In the genomic region with DNA sequence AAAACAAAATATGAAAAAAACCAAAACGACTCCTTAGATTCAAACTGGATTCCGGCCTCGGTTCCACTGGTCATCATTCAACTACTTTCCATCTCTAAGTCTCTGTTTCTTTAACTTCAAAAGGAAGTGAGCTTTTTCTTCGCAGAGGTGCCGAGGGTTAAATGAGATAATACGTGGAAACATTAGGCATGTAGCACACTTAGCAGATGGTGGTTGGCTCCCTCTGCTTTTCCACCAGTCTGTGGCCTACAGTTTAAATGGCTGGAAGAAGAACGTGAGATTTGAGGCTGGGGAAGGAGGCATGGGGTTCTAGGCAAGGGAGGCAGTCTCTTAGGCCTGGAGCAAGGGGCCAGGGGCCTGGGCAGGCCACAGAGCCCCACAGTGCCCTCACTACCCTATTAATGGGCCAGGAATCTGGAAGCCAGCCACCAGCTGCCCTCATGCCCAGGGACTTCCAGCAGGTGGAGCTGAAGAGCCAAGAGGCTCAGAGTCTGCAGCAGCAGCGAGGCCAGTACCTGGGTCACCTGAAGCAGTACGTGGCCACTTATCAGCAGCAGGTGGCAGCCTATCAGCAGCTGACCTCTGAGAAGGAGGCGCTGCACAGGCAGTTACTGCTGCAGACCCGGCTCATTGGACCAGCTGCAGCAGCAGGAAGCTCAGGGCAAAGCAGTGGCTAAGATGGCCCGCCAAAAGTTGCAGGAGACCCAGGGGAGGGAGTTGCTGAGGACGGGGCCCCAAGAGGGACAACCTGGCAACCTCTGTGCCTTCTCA, we compare ENCODE assay signal across 8 cellular contexts. TPM values are rescaled to one million over a fixed set of nuclear protein-coding genes. Genes with fewer than 3 reads are reported as not detected.
A peak's percentile ranks its signal among the peaks of the same experiment; 100 is the strongest.
DNase-seq lines count a peak whose midpoint lies in the region; TF ChIP-seq lines count a peak whose summit lies in the region.
"Not testable (repeated sequence)": the region's sequence is repeated elsewhere in the genome, so short reads cannot be mapped to it uniquely, and the experiment has no call there.

No MANE protein-coding gene starts in this region.

- not testable (repeated sequence) for H3K9me3 ChIP-seq in CD8-positive, alpha-beta memory T cell (ENCODE audit: low read length); cardiac muscle cell (ENCODE audit: low read depth); neural progenitor cell (ENCODE audit: low read depth)

- DNase-seq in CD8-positive, alpha-beta memory T cell, result peak; percentile 40 to 79 (median 55)
- DNase-seq in HuH-7 (ENCODE audit: low spot score), result peak; percentile 64
- DNase-seq in NCI-H524 treated with DMSO at 0.1 percent for 48 hours (lab: John Stamatoyannopoulos, UW), result peak; percentile 19
- peak in 33 of 56 donors; percentile 9 to 73 (median 36) for DNase-seq in amygdala (lab: John Stamatoyannopoulos, UW)
- DNase-seq in cardiac muscle cell (ENCODE audit: low read depth in 1 of 2, low spot score in 1 of 2), result peak; percentile 49 to 74
- peak; percentile 90 for DNase-seq in neural progenitor cell (ENCODE audit: low spot score)
- DNase-seq in stimulated activated CD8-positive, alpha-beta memory T cell treated with anti-CD3 and anti-CD28 coated beads, Interleukin-4, amount 100 ng/mL, for 48 hours, result peak; percentile 87

- not testable (repeated sequence) for H3K27ac Mint-ChIP-seq in CD8-positive, alpha-beta memory T cell; neural progenitor cell

- not testable (repeated sequence) for H3F3A ChIP-seq in neural progenitor cell (ENCODE audit: low read depth)

- not testable (repeated sequence) for H3K27me3 Mint-ChIP-seq in CD8-positive, alpha-beta memory T cell; neural progenitor cell (ENCODE audit: insufficient read depth, low read depth)

- H3K36me3 Mint-ChIP-seq in CD8-positive, alpha-beta memory T cell; neural progenitor cell: not testable (repeated sequence)

- not testable (repeated sequence) for H3K27me3 ChIP-seq in CD8-positive, alpha-beta memory T cell (ENCODE audit: insufficient read depth, low read length, poor library complexity, severe bottlenecking); cardiac muscle cell; neural progenitor cell

- peak overlapping the region in 1 of 7 donors; percentile 24 for H3K4me3 Mint-ChIP-seq in CD8-positive, alpha-beta memory T cell
- H3K4me3 Mint-ChIP-seq in neural progenitor cell, result not testable (repeated sequence)

- H4K20me1 ChIP-seq in neural progenitor cell (ENCODE audit: low read depth), result not testable (repeated sequence)

- not testable (repeated sequence) for H3K79me2 ChIP-seq in neural progenitor cell (ENCODE audit: low read depth)

- not testable (repeated sequence) for H3K4me1 Mint-ChIP-seq in CD8-positive, alpha-beta memory T cell; neural progenitor cell

- H3K4me3 ChIP-seq in CD8-positive, alpha-beta memory T cell (ENCODE audit: low read length); WI38 (ENCODE audit: low read depth, low read length); cardiac muscle cell; neural progenitor cell: not testable (repeated sequence)

- H3K27ac ChIP-seq in CD8-positive, alpha-beta memory T cell (ENCODE audit: low read depth, low read length); cardiac muscle cell; neural progenitor cell: not testable (repeated sequence)

- H3K9ac ChIP-seq in neural progenitor cell, result not testable (repeated sequence)

- CTCF ChIA-PET in CD8-positive, alpha-beta memory T cell (lab: Charles Lee), result interaction anchor here (0.6 to 2.8 kb wide), 22 partner anchors 8 to 740 kb away, joined by 3 to 14 read pairs (median 4); a partner anchor contains a TSS

- not testable (repeated sequence) for H3K36me3 ChIP-seq in CD8-positive, alpha-beta memory T cell (ENCODE audit: insufficient read depth, low read length); cardiac muscle cell; neural progenitor cell

- H3K9me3 Mint-ChIP-seq in CD8-positive, alpha-beta memory T cell; neural progenitor cell: not testable (repeated sequence)

- POLR2A ChIA-PET in CD8-positive, alpha-beta memory T cell (lab: Charles Lee), result not testable (repeated sequence)

- peak overlapping the region; percentile 54 for H2AFZ ChIP-seq in neural progenitor cell (replicated peaks)

- H3K4me2 ChIP-seq in neural progenitor cell, result not testable (repeated sequence)

- not testable (repeated sequence) for H3K4me1 ChIP-seq in CD8-positive, alpha-beta memory T cell (ENCODE audit: insufficient read depth, low read length); cardiac muscle cell (ENCODE audit: low read depth); neural progenitor cell

- TF ChIP-seq CTCF in WI38 (IDR thresholded peaks at IDR 0.05; ENCODE audit: low read depth, low read length) (peak; percentile 76), cardiac muscle cell (IDR thresholded peaks at IDR 0.05; ENCODE audit: low read depth, low read length) (peak; percentile 79), neural progenitor cell (IDR thresholded peaks at IDR 0.05) (peak; percentile 91)

RNA-seq across cellular contexts. Expression of a gene that starts 27.8 kb away (rescaled TPM):
- total RNA-seq in CD8-positive, alpha-beta memory T cell, result 10 to 100 TPM; 34.1 to 36.0 TPM
- polyA plus RNA-seq in CD8-positive, alpha-beta memory T cell, result 45.8 TPM
- 157 and 225 TPM in 2 replicates for total RNA-seq in cardiac muscle cell
- 158 and 167 TPM in 2 replicates for polyA plus RNA-seq in cardiac muscle cell
- total RNA-seq in neural progenitor cell (ENCODE audit: low replicate concordance), result 47.8 and 66.8 TPM in 2 replicates

RNA-seq across cellular contexts. Expression of a gene that starts 43.9 kb away (rescaled TPM):
- under 1 TPM in 1 of 2 experiments, not detected in 1; 0.80 TPM for total RNA-seq in CD8-positive, alpha-beta memory T cell
- 0.17 TPM for polyA plus RNA-seq in CD8-positive, alpha-beta memory T cell
- total RNA-seq in cardiac muscle cell, result 0.21 TPM in 2 replicates
- 0.39 TPM in 1 of 2 replicates, not detected in the other for polyA plus RNA-seq in cardiac muscle cell
- total RNA-seq in neural progenitor cell (ENCODE audit: low replicate concordance), result 0.19 TPM in 1 of 2 replicates, not detected in the other

RNA-seq across cellular contexts. Expression of a gene that starts 58.9 kb away (rescaled TPM):
- under 1 TPM; 0.50 to 0.64 TPM for total RNA-seq in CD8-positive, alpha-beta memory T cell
- polyA plus RNA-seq in CD8-positive, alpha-beta memory T cell, result not detected
- 1.7 and 14.6 TPM in 2 replicates for total RNA-seq in cardiac muscle cell
- polyA plus RNA-seq in cardiac muscle cell, result 2.1 TPM in 2 replicates
- 1.9 and 8.3 TPM in 2 replicates for total RNA-seq in neural progenitor cell (ENCODE audit: low replicate concordance)

RNA-seq across cellular contexts. Expression of a gene that starts 59.2 kb away (rescaled TPM):
- total RNA-seq in CD8-positive, alpha-beta memory T cell, result 10 to 100 TPM; 10.3 to 11.6 TPM
- polyA plus RNA-seq in CD8-positive, alpha-beta memory T cell, result 0.85 TPM
- total RNA-seq in cardiac muscle cell (9.1 and 16.2 TPM in 2 replicates), neural progenitor cell (ENCODE audit: low replicate concordance) (0.67 and 3.5 TPM in 2 replicates)
- polyA plus RNA-seq in cardiac muscle cell, result 1.3 and 1.9 TPM in 2 replicates

RNA-seq across cellular contexts. Expression of a gene that starts 59.5 kb away (rescaled TPM):
- total RNA-seq in CD8-positive, alpha-beta memory T cell, result 100 to 1,000 TPM; 162 to 166 TPM
- 251 TPM for polyA plus RNA-seq in CD8-positive, alpha-beta memory T cell
- 18.1 and 30.8 TPM in 2 replicates for total RNA-seq in cardiac muscle cell
- 71.9 and 91.6 TPM in 2 replicates for polyA plus RNA-seq in cardiac muscle cell
- 5.2 and 7.7 TPM in 2 replicates for total RNA-seq in neural progenitor cell (ENCODE audit: low replicate concordance)

Comparison
In these comparisons a context has a peak if more than half of its experiments do, and no peak if none do; other contexts are left out.
1. DNase-seq: peak in every context shown above with its lines; median percentile 90 in neural progenitor cell; 87 in stimulated activated CD8-positive, alpha-beta memory T cell treated with anti-CD3 and anti-CD28 coated beads, Interleukin-4, amount 100 ng/mL, for 48 hours; 64 in HuH-7; 62 in cardiac muscle cell; 55 in CD8-positive, alpha-beta memory T cell; 36 in amygdala; 19 in NCI-H524 treated with DMSO at 0.1 percent for 48 hours.